23 cellular contexts compared by ENCODE assay signal in the genomic region with DNA sequence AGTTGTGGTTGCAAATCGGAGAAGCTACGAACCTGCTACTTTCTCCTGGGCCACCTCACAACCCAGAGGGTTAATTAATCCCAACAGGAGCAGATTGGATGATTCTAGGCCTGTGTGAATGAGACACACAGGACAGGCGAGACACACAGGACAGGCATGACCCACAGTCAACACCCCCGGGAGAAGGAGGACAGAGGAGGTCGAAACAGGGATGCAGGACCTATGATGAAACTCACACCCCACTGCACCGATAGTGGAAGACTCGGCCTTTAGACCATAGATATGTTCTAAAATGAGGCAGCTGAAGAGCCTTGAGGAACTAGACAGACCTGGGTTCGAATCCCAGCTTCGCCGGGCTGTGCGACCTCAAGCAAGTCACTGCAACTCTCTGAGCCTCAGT. TPM values are rescaled to one million over a fixed set of nuclear protein-coding genes. Genes with fewer than 3 reads are reported as not detected.
"Had no signal": no experiment of that assay in that cellular context is flagged by ENCODE, and none has a peak within 500 bp of the region (broad histone marks: within the 10 kb centered on the region; RNA-seq: fewer than 3 reads in every experiment).

No MANE protein-coding gene starts in this region.

- H3K4me1 ChIP-seq: left lung, psoas muscle, sigmoid colon had no signal

- H3K9me3 ChIP-seq: esophagus squamous epithelium, left lung, psoas muscle, sigmoid colon, thoracic aorta, tibial nerve, vagina had no signal

- DNase-seq: dermis blood vessel endothelial cell; effector memory CD8-positive, alpha-beta T cell; erythroblast; esophagus squamous epithelium; foreskin melanocyte; hypothalamus; immature natural killer cell; left lung; mesendoderm; midbrain; naive thymus-derived CD4-positive, alpha-beta T cell; psoas muscle; right cardiac atrium; sigmoid colon; stimulated activated CD4-positive, alpha-beta T cell treated with anti-CD3 and anti-CD28 coated beads, Interleukin-4, amount 100 ng/mL, for 4 hours had no signal

- ATAC-seq: effector memory CD8-positive, alpha-beta T cell; left lung; naive thymus-derived CD4-positive, alpha-beta T cell; psoas muscle; right cardiac atrium; stimulated activated memory B cell treated with anti-CD40 and anti-IgM and Interleukin-4, amounts not matched to agents 10 μg/mL and 1 μg/mL and 100 μg/mL, for 72 hours had no signal

- H3K27ac ChIP-seq: coronary artery, esophagus squamous epithelium, left lung, psoas muscle, sigmoid colon, thoracic aorta, tibial nerve, vagina had no signal

- H3K36me3 ChIP-seq: esophagus squamous epithelium, left lung, sigmoid colon, thoracic aorta, tibial nerve, vagina had no signal

- H3K27me3 ChIP-seq: sigmoid colon, tibial nerve, vagina had no signal

- H3K4me3 ChIP-seq: coronary artery, esophagus squamous epithelium, left lung, psoas muscle, sigmoid colon, thoracic aorta, tibial nerve, vagina had no signal

RNA-seq across cellular contexts. Expression of a gene that starts 11.6 kb away (rescaled TPM):
- total RNA-seq: lung microvascular endothelial cell, renal cortical epithelial cell had no signal
- polyA plus RNA-seq: keratinocyte had no signal
